ENCODE assay signal across 9 cellular contexts in genomic region chr10:67612577-67613537, GRCh38.
DNase-seq lines count a peak whose midpoint lies in the region; ATAC-seq and TF ChIP-seq lines count a peak whose summit lies in the region.
"Had no signal": no experiment of that assay in that cellular context is flagged by ENCODE, and none has a peak within 500 bp of the region (broad histone marks: within the 10 kb centered on the region; RNA-seq: fewer than 3 reads in every experiment).

No MANE protein-coding gene starts in this region.

- TF ChIP-seq CTCF in thyroid gland (IDR thresholded peaks at IDR 0.05): no peak

- H3K4me1 Mint-ChIP-seq in activated naive CD4-positive, alpha-beta T cell treated with anti-CD3 and anti-CD28 coated beads, Interleukin-2, amount 50 U/mL, for 24 hours: peaks cover 31% of the 10 kb centered on the region

- WGBS in thyroid gland, 2 donors: 77 to 84% methylated on average over 10 of the region's 10 CpGs

- no peak overlapping the region for H3K9ac ChIP-seq in BLaER1 treated with 17β-estradiol and CSF1 and Interleukin-3, amounts not matched to agents 10 nM and 100 nM

- H3K4me3 ChIP-seq in BLaER1 treated with 17β-estradiol and CSF1 and Interleukin-3, amounts not matched to agents 10 nM and 100 nM: no peak overlapping the region
- no peak overlapping the region for H3K4me3 ChIP-seq in thyroid gland (replicated peaks in 1 of 3)

- H3K27me3 ChIP-seq in BLaER1 treated with 17β-estradiol and CSF1 and Interleukin-3, amounts not matched to agents 10 nM and 100 nM: no peaks in the 10 kb centered on the region; a peak in 1 of 22 replicates
- no peaks in the 10 kb centered on the region for H3K27me3 ChIP-seq in thyroid gland

- intact Hi-C loops in thyroid gland (cut with DNase I): no loop called here

- in situ Hi-C loops in KBM-7 (cut with MboI; ENCODE audit: low pct_unique_long_range_greater_than_20kb, low sequenced_read_pairs): no loop called here

- DNase-seq in KBM-7: peak; percentile 13
- peak; percentile 11 for DNase-seq in stimulated activated CD8-positive, alpha-beta memory T cell treated with anti-CD3 and anti-CD28 coated beads, Interleukin-12 subunit alpha, Interleukin-12 subunit beta, amount 100 ng/mL, for 1 hour (ENCODE audit: low read depth)
- DNase-seq in NCI-H69 (lab: John Stamatoyannopoulos, UW): no peak
- DNase-seq in thyroid gland: no peak
- DNase-seq in erythroblast (lab: John Stamatoyannopoulos, UW): no peak

- no peak overlapping the region for H3K27ac ChIP-seq in BLaER1 treated with 17β-estradiol and CSF1 and Interleukin-3, amounts not matched to agents 10 nM and 100 nM
- no peak overlapping the region for H3K27ac ChIP-seq in thyroid gland

- H3K9me3 Mint-ChIP-seq in activated naive CD4-positive, alpha-beta T cell treated with anti-CD3 and anti-CD28 coated beads, Interleukin-2, amount 50 U/mL, for 24 hours: no peaks in the 10 kb centered on the region
- H3K9me3 Mint-ChIP-seq: dendritic cell treated with granulocyte-macrophage colony-stimulating factor and Interleukin-4, amounts not matched to agents 40 ng/mL and 50 ng/mL, for 4 days had no signal

- peaks cover 0 to 8% (median 5%) of the 10 kb centered on the region in 10 experiments; a peak in 6 of 20 replicates for H3K4me1 ChIP-seq in BLaER1 treated with 17β-estradiol and CSF1 and Interleukin-3, amounts not matched to agents 10 nM and 100 nM
- no peaks in the 10 kb centered on the region for H3K4me1 ChIP-seq in thyroid gland

- no peaks in the 10 kb centered on the region for H4K20me1 ChIP-seq in BLaER1 treated with 17β-estradiol and CSF1 and Interleukin-3, amounts not matched to agents 10 nM and 100 nM

- H3K27ac Mint-ChIP-seq in activated naive CD4-positive, alpha-beta T cell treated with anti-CD3 and anti-CD28 coated beads, Interleukin-2, amount 50 U/mL, for 24 hours: peak overlapping the region; percentile 69
- H3K27ac Mint-ChIP-seq: dendritic cell treated with granulocyte-macrophage colony-stimulating factor and Interleukin-4, amounts not matched to agents 40 ng/mL and 50 ng/mL, for 4 days had no signal

- ATAC-seq in GM21447 (IDR thresholded peaks at IDR 0.05; ENCODE audit: unreplicated experiment): peak; percentile 92

- H3K4me2 ChIP-seq in BLaER1 treated with 17β-estradiol and CSF1 and Interleukin-3, amounts not matched to agents 10 nM and 100 nM: peak overlapping the region in 6 of 11 experiments; percentile 4 to 30 (median 18); a peak in 4 of 22 replicates

- TF ChIP-seq POLR2A in thyroid gland (IDR thresholded peaks at IDR 0.05) (no peak), erythroblast (IDR thresholded peaks at IDR 0.05; ENCODE audit: low read length) (no peak)

- no peaks in the 10 kb centered on the region for H3K36me3 ChIP-seq in BLaER1 treated with 17β-estradiol and CSF1 and Interleukin-3, amounts not matched to agents 10 nM and 100 nM
- H3K36me3 ChIP-seq in thyroid gland: no peaks in the 10 kb centered on the region

- no peaks in the 10 kb centered on the region for H3K36me3 Mint-ChIP-seq in activated naive CD4-positive, alpha-beta T cell treated with anti-CD3 and anti-CD28 coated beads, Interleukin-2, amount 50 U/mL, for 24 hours

- no peaks in the 10 kb centered on the region for H3K27me3 Mint-ChIP-seq in activated naive CD4-positive, alpha-beta T cell treated with anti-CD3 and anti-CD28 coated beads, Interleukin-2, amount 50 U/mL, for 24 hours
- H3K27me3 Mint-ChIP-seq: dendritic cell treated with granulocyte-macrophage colony-stimulating factor and Interleukin-4, amounts not matched to agents 40 ng/mL and 50 ng/mL, for 4 days had no signal

- H3K4me3 Mint-ChIP-seq in activated naive CD4-positive, alpha-beta T cell treated with anti-CD3 and anti-CD28 coated beads, Interleukin-2, amount 50 U/mL, for 24 hours: peak overlapping the region; percentile 75
- H3K4me3 Mint-ChIP-seq: dendritic cell treated with granulocyte-macrophage colony-stimulating factor and Interleukin-4, amounts not matched to agents 40 ng/mL and 50 ng/mL, for 4 days had no signal

- H3K9me3 ChIP-seq in BLaER1 treated with 17β-estradiol and CSF1 and Interleukin-3, amounts not matched to agents 10 nM and 100 nM (replicated peaks in 1 of 11): peaks cover 0 to 14% (median 12%) of the 10 kb centered on the region in 11 experiments; a peak in 16 of 22 replicates
- H3K9me3 ChIP-seq in thyroid gland: no peaks in the 10 kb centered on the region

Comparison
In these comparisons a context has a peak if more than half of its experiments do, and no peak if none do; other contexts are left out.
1. DNase-seq: peak in KBM-7 (single experiment) and stimulated activated CD8-positive, alpha-beta memory T cell treated with anti-CD3 and anti-CD28 coated beads, Interleukin-12 subunit alpha, Interleukin-12 subunit beta, amount 100 ng/mL, for 1 hour (single experiment); none in NCI-H69 (single experiment), thyroid gland (0 of 2) and erythroblast (0 of 2).